Comparison of ENCODE assay signal across 13 cellular contexts in genomic region chr3:155196131-155197075, GRCh38.
"Had no signal": no experiment of that assay in that cellular context is flagged by ENCODE, and none has a peak within 500 bp of the region (broad histone marks: within the 10 kb centered on the region; RNA-seq: fewer than 3 reads in every experiment).

No MANE protein-coding gene starts in this region.

- H3K27me3 ChIP-seq: transverse colon had no signal

- H3K4me1 ChIP-seq: transverse colon had no signal

- ATAC-seq: activated T-helper 17 cell treated with anti-CD3 and anti-CD28 coated beads, Interleukin-2, amount 50 U/mL, for 72 hours; mucosa of descending colon; natural killer cell treated with Interleukin-12 subunit alpha and Interleukin-12 subunit beta and Interleukin-15 and Interleukin-18, amount 100 ng/mL, for 72 hours had no signal

- DNase-seq: activated B cell treated with CpG ODN at 0.5 μM for 24 hours; activated CD4-positive, alpha-beta T cell treated with anti-CD3 and anti-CD28 coated beads, Interleukin-2, amount 10 ng/mL, durations not matched to agents 7 days and 5 days; activated CD8-positive, alpha-beta memory T cell treated with anti-CD3 and anti-CD28 coated beads for 24 hours; activated naive CD4-positive, alpha-beta T cell treated with anti-CD3 and anti-CD28 coated beads for 36 hours; central memory CD4-positive, alpha-beta T cell; effector memory CD4-positive, alpha-beta T cell; mucosa of descending colon; occipital lobe; stimulated activated CD4-positive, alpha-beta T cell treated with anti-CD3 and anti-CD28 coated beads, Interleukin-15, amount 100 ng/mL, for 24 hours; transverse colon had no signal

- H3K9me3 ChIP-seq: mucosa of descending colon, transverse colon had no signal

- H3K4me3 ChIP-seq: mucosa of descending colon, transverse colon had no signal

- H3K27ac ChIP-seq: epithelial cell of prostate, transverse colon had no signal

- H3K36me3 ChIP-seq: transverse colon had no signal
